18 cellular contexts compared by ENCODE assay signal in genomic region chr2:200337621-200338020, GRCh38. TPM values are rescaled to one million over a fixed set of nuclear protein-coding genes. Genes with fewer than 3 reads are reported as not detected.
DNase-seq lines count a peak whose midpoint lies in the region; ATAC-seq and TF ChIP-seq lines count a peak whose summit lies in the region.
"Had no signal": no experiment of that assay in that cellular context is flagged by ENCODE, and none has a peak within 500 bp of the region (broad histone marks: within the 10 kb centered on the region; RNA-seq: fewer than 3 reads in every experiment).

No MANE protein-coding gene starts in this region.

- no peak overlapping the region for H3K4ac ChIP-seq in mesenchymal stem cell (ENCODE audit: low read depth in 1 of 2, low read length in 2 of 2)

- H2BK15ac ChIP-seq in mesenchymal stem cell (ENCODE audit: low read depth, poor library complexity, severe bottlenecking), result no peak overlapping the region

- H2AFZ ChIP-seq in mesenchymal stem cell (ENCODE audit: low read depth, low read length), result no peak overlapping the region

- H3K4me1 ChIP-seq in esophagus squamous epithelium, result peaks cover 6 to 65% (median 25%) of the 10 kb centered on the region in 3 donors
- H3K4me1 ChIP-seq in mesenchymal stem cell (ENCODE audit: control insufficient read depth, insufficient read depth, low read depth, low read length), result peaks cover 6% of the 10 kb centered on the region
- peaks cover 0 to 55% (median 23%) of the 10 kb centered on the region in 4 donors for H3K4me1 ChIP-seq in transverse colon
- H3K4me1 ChIP-seq: colonic mucosa had no signal

- no peak overlapping the region for H2BK5ac ChIP-seq in mesenchymal stem cell (ENCODE audit: low read depth, low read length, poor library complexity, severe bottlenecking)

- no peak overlapping the region for H2BK120ac ChIP-seq in mesenchymal stem cell (ENCODE audit: low read depth, low read length)

- H3K4me3 ChIP-seq in esophagus squamous epithelium, result no peak overlapping the region
- no peak overlapping the region for H3K4me3 ChIP-seq in mesenchymal stem cell (ENCODE audit: insufficient read depth in 1 of 2, low read depth in 1 of 2, low read length in 2 of 2)
- H3K4me3 ChIP-seq in transverse colon, result no peak overlapping the region
- H3K4me3 ChIP-seq: body of pancreas, colonic mucosa, uterus had no signal

- H3K36me3 ChIP-seq in esophagus squamous epithelium (peaks cover 0 to 5% (median 0%) of the 10 kb centered on the region in 3 donors), mesenchymal stem cell (ENCODE audit: control insufficient read depth in 1 of 2, insufficient read depth in 2 of 2, low read depth in 1 of 2, low read length in 2 of 2) (peaks cover 0 to 3% of the 10 kb centered on the region in 2 experiments), transverse colon (no peaks in the 10 kb centered on the region)
- H3K36me3 ChIP-seq: colonic mucosa, uterus, WERI-Rb-1 had no signal

- DNase-seq in SKM-1 treated with dmso at 0.1 percent for 144 hours (lab: John Stamatoyannopoulos, UW; ENCODE audit: unreplicated experiment), result peak; percentile 17
- DNase-seq in SKM-1 (lab: John Stamatoyannopoulos, UW; ENCODE audit: unreplicated experiment), result no peak
- DNase-seq in esophagus squamous epithelium (lab: John Stamatoyannopoulos, UW), result no peak
- DNase-seq in mesenchymal stem cell, result no peak
- DNase-seq in transverse colon, result no peak
- no peak for DNase-seq in C1 segment of cervical spinal cord (lab: John Stamatoyannopoulos, UW)
- DNase-seq in omental fat pad (ENCODE audit: low spot score), result no peak
- DNase-seq: activated CD4-positive, alpha-beta T cell treated with anti-CD3 and anti-CD28 coated beads, Interleukin-2, amount 50 U/mL, for 48 hours; activated naive CD4-positive, alpha-beta T cell treated with Interleukin-2 at 50 U/mL for 16 hours; body of pancreas; colonic mucosa; GDM1; NCI-H1436; NCI-H524; SIG-M5; uterus; WERI-Rb-1 had no signal

- H3K27me3 ChIP-seq in esophagus squamous epithelium (no peaks in the 10 kb centered on the region), mesenchymal stem cell (ENCODE audit: control insufficient read depth in 1 of 2, insufficient read depth in 1 of 2, low read length in 2 of 2) (no peaks in the 10 kb centered on the region), transverse colon (no peaks in the 10 kb centered on the region)
- H3K27me3 ChIP-seq: body of pancreas, colonic mucosa, uterus had no signal

- no peak overlapping the region for H2BK12ac ChIP-seq in mesenchymal stem cell (ENCODE audit: low read length in 2 of 2)

- peak overlapping the region in 1 of 2 experiments; percentile 8 for H3K18ac ChIP-seq in mesenchymal stem cell (ENCODE audit: low read depth in 1 of 2, low read length in 2 of 2)

- TF ChIP-seq CTCF in esophagus squamous epithelium (IDR thresholded peaks at IDR 0.05) (no peak), transverse colon (IDR thresholded peaks at IDR 0.05) (no peak), omental fat pad (IDR thresholded peaks at IDR 0.05) (no peak)

- H3K27ac ChIP-seq in esophagus squamous epithelium (peak overlapping the region in 3 of 4 donors; percentile 7 to 33 (median 32)), mesenchymal stem cell (ENCODE audit: low read length, poor library complexity, severe bottlenecking) (peak overlapping the region; percentile 62), transverse colon (peak overlapping the region; percentile 12 to 71 (median 28))
- H3K27ac ChIP-seq: colonic mucosa, WERI-Rb-1 had no signal

- no peak overlapping the region for H4K8ac ChIP-seq in mesenchymal stem cell (ENCODE audit: low read length)

- no peak overlapping the region for H3K4me2 ChIP-seq in mesenchymal stem cell (ENCODE audit: low read length, poor library complexity, severe bottlenecking)

- H2AK5ac ChIP-seq in mesenchymal stem cell (ENCODE audit: low read length, severe bottlenecking), result peak overlapping the region; percentile 19

- ATAC-seq in GM21526 (IDR thresholded peaks at IDR 0.05; ENCODE audit: low FRiP score, unreplicated experiment) (no peak), omental fat pad (ENCODE audit: low FRiP score) (no peak)
- ATAC-seq: body of pancreas had no signal

- TF ChIP-seq POLR2A in esophagus squamous epithelium (IDR thresholded peaks at IDR 0.05) (no peak), transverse colon (IDR thresholded peaks at IDR 0.05) (no peak)

- H3K23ac ChIP-seq in mesenchymal stem cell (ENCODE audit: low read length in 2 of 2), result no peak overlapping the region

- H4K91ac ChIP-seq in mesenchymal stem cell (ENCODE audit: low read length), result no peak overlapping the region

- H3K9me3 ChIP-seq in esophagus squamous epithelium, result no peaks in the 10 kb centered on the region
- no peaks in the 10 kb centered on the region for H3K9me3 ChIP-seq in mesenchymal stem cell (ENCODE audit: control insufficient read depth, low read length)
- no peaks in the 10 kb centered on the region for H3K9me3 ChIP-seq in transverse colon
- H3K9me3 ChIP-seq: body of pancreas, colonic mucosa, uterus had no signal

- peaks cover 13% of the 10 kb centered on the region for H3K79me1 ChIP-seq in mesenchymal stem cell (replicated peaks; ENCODE audit: low read length, poor library complexity, severe bottlenecking)

- intact Hi-C loops in esophagus squamous epithelium (cut with DNase I), result no loop called here
- intact Hi-C loops in transverse colon (cut with DNase I; ENCODE audit: low total_unique reads), result no loop called here

- 63 to 71% methylated on average over 2 of the region's 2 CpGs for WGBS in esophagus squamous epithelium, 2 donors
- WGBS in mesenchymal stem cell, result 74% methylated on average over 2 of the region's 2 CpGs
- 58 to 71% methylated on average over 2 of the region's 2 CpGs for WGBS in transverse colon (ENCODE audit: low coverage in 1 of 2), 2 donors

- H3K9ac ChIP-seq in mesenchymal stem cell (ENCODE audit: low read length), result no peak overlapping the region

- H3K14ac ChIP-seq in mesenchymal stem cell (ENCODE audit: low read length in 2 of 2), result no peak overlapping the region

- TF ChIP-seq EP300 in transverse colon (IDR thresholded peaks at IDR 0.05; ENCODE audit: low read depth), result no peak

- in situ Hi-C loops in transverse colon (cut with MboI; ENCODE audit: low pct_ligation_motif_present in 1 of 4, low pct_unique_long_range_greater_than_20kb in 1 of 4, low sequenced_read_pairs in 3 of 4), result no loop called here

RNA-seq across cellular contexts. Expression of gene SPATS2L, which starts 31.1 kb away (rescaled TPM):
- total RNA-seq in esophagus squamous epithelium, result 10 to 100 TPM; 53.2 to 91.9 (median 68.3) TPM
- 377 TPM for polyA plus RNA-seq in mesenchymal stem cell (2013, experiment 1 of 2)
- polyA plus RNA-seq in mesenchymal stem cell (2013, experiment 2 of 2), result 383 TPM
- total RNA-seq in transverse colon, result 100 to 1,000 TPM in 3 of 4 donors, 10 to 100 TPM in 1; 33.4 to 236 (median 159) TPM
- 100 to 1,000 TPM in 2 of 4 donors, 10 to 100 TPM in 2; 68.1 to 115 (median 94.9) TPM for total RNA-seq in omental fat pad
